In genomic region chr21:21682172-21682571, GRCh38 we compare ENCODE assay signal across 23 cellular contexts.
DNase-seq lines count a peak whose midpoint lies in the region; ATAC-seq and TF ChIP-seq lines count a peak whose summit lies in the region.
"Had no signal": no experiment of that assay in that cellular context is flagged by ENCODE, and none has a peak within 500 bp of the region (broad histone marks: within the 10 kb centered on the region; RNA-seq: fewer than 3 reads in every experiment).

No MANE protein-coding gene starts in this region.

- peak; percentile 39 for DNase-seq in AG10803 (ENCODE audit: low read depth)
- peak; percentile 20 for DNase-seq in HS-5 (ENCODE audit: low read depth)
- peak; percentile 69 for DNase-seq in astrocyte of the spinal cord (ENCODE audit: low read depth, low spot score)
- peak; percentile 37 for DNase-seq in myocyte (ENCODE audit: low read depth)
- DNase-seq in stimulated activated naive CD8-positive, alpha-beta T cell treated with anti-CD3 and anti-CD28 coated beads, Interleukin-15, amount 100 ng/mL, for 72 hours, result no peak
- DNase-seq in T-helper 2 cell, result no peak
- no peak for DNase-seq in putamen (ENCODE audit: low spot score)
- DNase-seq in adrenal gland, result no peak
- DNase-seq: ACHN; activated CD4-positive, alpha-beta T cell treated with anti-CD3 and anti-CD28 coated beads, Interleukin-2, amount 50 U/mL, for 48 hours; activated naive CD4-positive, alpha-beta T cell treated with Interleukin-2 at 50 U/mL for 16 hours; CD4-positive, alpha-beta T cell; colonic mucosa; Kasumi-1; left cardiac atrium; NCI-H1105 treated with DMSO at 0.1 percent for 48 hours; NCI-H524 treated with DMSO at 0.1 percent for 48 hours; SIG-M5 had no signal

- peak overlapping the region in 1 of 2 donors; percentile 31 for H3K27ac Mint-ChIP-seq in stimulated activated naive CD8-positive, alpha-beta T cell treated with anti-CD3 and anti-CD28 coated beads, Interleukin-15, amount 100 ng/mL, for 72 hours
- H3K27ac Mint-ChIP-seq: CD4-positive, alpha-beta T cell; natural killer cell treated with Interleukin-12 subunit alpha and Interleukin-12 subunit beta and Interleukin-15 and Interleukin-18, amount 100 ng/mL, for 72 hours; T-helper 1 cell treated with Interleukin-12 subunit alpha and Interleukin-12 subunit beta and Interleukin-4 antibody, amounts not matched to agents 30 μg/mL and 1 μg/mL, for 36 hours; WTC11 had no signal

- H3K9me3 ChIP-seq in adrenal gland (replicated peaks in 1 of 3), result no peaks in the 10 kb centered on the region
- H3K9me3 ChIP-seq: colonic mucosa, prostate gland had no signal

- no peaks in the 10 kb centered on the region for H3K27me3 ChIP-seq in adrenal gland
- H3K27me3 ChIP-seq: colonic mucosa, suprapubic skin had no signal

- no peak for TF ChIP-seq POLR2A in adrenal gland (IDR thresholded peaks at IDR 0.05)

- in situ Hi-C loops in astrocyte of the spinal cord (cut with HindIII; ENCODE audit: low sequenced_read_pairs), result no loop called here

- intact Hi-C loops in adrenal gland (cut with DNase I), result no loop called here

- H3K4me1 Mint-ChIP-seq in stimulated activated naive CD8-positive, alpha-beta T cell treated with anti-CD3 and anti-CD28 coated beads, Interleukin-15, amount 100 ng/mL, for 72 hours, result no peaks in the 10 kb centered on the region
- H3K4me1 Mint-ChIP-seq: WTC11 had no signal

- no peak overlapping the region for H3K27ac ChIP-seq in adrenal gland
- H3K27ac ChIP-seq: colonic mucosa, prostate gland, suprapubic skin had no signal

- ATAC-seq in stimulated activated naive CD8-positive, alpha-beta T cell treated with anti-CD3 and anti-CD28 coated beads, Interleukin-15, amount 100 ng/mL, for 72 hours, result no peak
- ATAC-seq: left cardiac atrium; natural killer cell treated with Interleukin-12 subunit alpha and Interleukin-12 subunit beta and Interleukin-15 and Interleukin-18, amount 100 ng/mL, for 72 hours; WTC11 had no signal

- H3K4me3 Mint-ChIP-seq in stimulated activated naive CD8-positive, alpha-beta T cell treated with anti-CD3 and anti-CD28 coated beads, Interleukin-15, amount 100 ng/mL, for 72 hours, result no peak overlapping the region
- H3K4me3 Mint-ChIP-seq: CD4-positive, alpha-beta T cell; natural killer cell treated with Interleukin-12 subunit alpha and Interleukin-12 subunit beta and Interleukin-15 and Interleukin-18, amount 100 ng/mL, for 72 hours; T-helper 1 cell treated with Interleukin-12 subunit alpha and Interleukin-12 subunit beta and Interleukin-4 antibody, amounts not matched to agents 30 μg/mL and 1 μg/mL, for 36 hours; WTC11 had no signal

- TF ChIP-seq CTCF in AG10803 (conservative IDR thresholded peaks at IDR 0.05; ENCODE audit: low read length), result no peak
- TF ChIP-seq CTCF in astrocyte of the spinal cord (IDR thresholded peaks at IDR 0.05; ENCODE audit: low read depth, low read length), result no peak
- TF ChIP-seq CTCF in adrenal gland (IDR thresholded peaks at IDR 0.05), result no peak

- peaks cover 17 to 20% of the 10 kb centered on the region in 2 donors for H3K9me3 Mint-ChIP-seq in stimulated activated naive CD8-positive, alpha-beta T cell treated with anti-CD3 and anti-CD28 coated beads, Interleukin-15, amount 100 ng/mL, for 72 hours

- H3K4me1 ChIP-seq in adrenal gland (replicated peaks in 1 of 2), result no peaks in the 10 kb centered on the region
- H3K4me1 ChIP-seq: colonic mucosa, prostate gland, suprapubic skin had no signal

- 52 to 63% (median 53%) methylated on average over 2 of the region's 2 CpGs for WGBS in adrenal gland, 4 donors

- no peaks in the 10 kb centered on the region for H3K27me3 Mint-ChIP-seq in stimulated activated naive CD8-positive, alpha-beta T cell treated with anti-CD3 and anti-CD28 coated beads, Interleukin-15, amount 100 ng/mL, for 72 hours
- H3K27me3 Mint-ChIP-seq: CD4-positive, alpha-beta T cell; natural killer cell treated with Interleukin-12 subunit alpha and Interleukin-12 subunit beta and Interleukin-15 and Interleukin-18, amount 100 ng/mL, for 72 hours had no signal

- no peaks in the 10 kb centered on the region for H3K36me3 ChIP-seq in adrenal gland (replicated peaks in 1 of 2)
- H3K36me3 ChIP-seq: colonic mucosa, prostate gland, suprapubic skin had no signal

- H3K4me3 ChIP-seq in AG10803 (ENCODE audit: low read length), result no peak overlapping the region
- no peak overlapping the region for H3K4me3 ChIP-seq in astrocyte of the spinal cord (ENCODE audit: low read depth, low read length)
- no peak overlapping the region for H3K4me3 ChIP-seq in adrenal gland
- H3K4me3 ChIP-seq: colonic mucosa, prostate gland, suprapubic skin had no signal

Comparison
In these comparisons a context has a peak if more than half of its experiments do, and no peak if none do; other contexts are left out.
1. DNase-seq: peak in AG10803 (single experiment), HS-5 (single experiment), astrocyte of the spinal cord (single experiment) and myocyte (single experiment); none in stimulated activated naive CD8-positive, alpha-beta T cell treated with anti-CD3 and anti-CD28 coated beads, Interleukin-15, amount 100 ng/mL, for 72 hours (0 of 2), T-helper 2 cell (0 of 5), putamen (single experiment) and adrenal gland (0 of 7).